ENCODE assay signal across 8 cellular contexts in the genomic region with DNA sequence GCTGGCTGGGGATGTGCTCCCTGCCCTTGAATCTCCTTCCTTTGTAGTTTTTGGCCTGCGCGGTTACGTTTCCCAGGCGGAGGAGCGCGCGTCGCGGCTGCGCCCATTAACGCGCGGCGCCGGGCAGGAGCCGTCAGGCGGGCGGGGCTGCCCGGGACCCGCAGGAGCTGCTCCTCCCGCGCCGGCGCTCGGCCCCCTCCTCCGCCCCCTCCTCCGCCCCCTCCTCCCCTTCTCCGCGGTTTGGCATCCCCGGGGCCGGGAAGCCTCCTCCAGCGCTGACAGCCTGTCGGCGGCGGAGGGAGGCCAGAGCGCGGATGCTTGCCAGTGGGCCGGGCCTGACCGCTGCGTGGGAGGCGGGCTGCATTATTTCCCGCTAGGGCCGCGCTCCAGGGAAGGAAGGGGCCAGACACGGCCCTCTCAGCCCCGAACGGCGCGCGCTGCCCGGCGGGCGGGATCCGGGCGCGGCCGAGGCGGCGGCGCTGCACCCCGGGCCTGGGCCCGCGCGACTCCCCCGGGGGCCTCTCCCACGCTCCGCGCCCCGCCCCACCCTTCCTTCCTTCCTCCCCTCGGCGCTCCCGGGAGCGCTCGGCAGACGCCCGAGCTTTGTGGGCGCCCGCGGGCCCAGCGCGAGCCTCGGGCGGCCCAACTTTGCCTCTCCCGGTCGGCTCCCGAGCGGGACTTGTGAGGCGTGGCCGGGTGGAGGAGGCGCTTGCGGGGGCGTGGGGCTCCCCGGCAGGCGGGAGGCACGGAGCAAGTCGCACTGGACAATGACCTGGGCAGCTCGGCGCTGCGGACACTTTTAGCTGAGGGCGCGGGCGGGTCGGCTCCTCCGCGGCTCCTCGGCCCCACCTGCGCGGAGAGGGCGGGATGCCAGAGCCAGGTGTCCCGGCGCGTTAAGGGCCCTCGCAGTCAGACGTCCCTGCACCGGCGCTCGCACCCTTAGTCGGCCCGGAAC. TPM values are rescaled to one million over a fixed set of nuclear protein-coding genes. Genes with fewer than 3 reads are reported as not detected.
DNase-seq lines count a peak whose midpoint lies in the region; ATAC-seq and TF ChIP-seq lines count a peak whose summit lies in the region.

Gene DCLK2 (plus strand): TSS at position 405 of the 955 bp plus-strand sequence. CDS start 583 bp downstream, outside the sequence.

- H3K79me2 ChIP-seq in GM23248 (ENCODE audit: insufficient read depth) = peaks cover 34% of the 10 kb centered on the region

- WGBS in GM23248 (ENCODE audit: low coverage in 1 of 2, low lambda C conversion rate in 2 of 2, missing lambda C conversion rate in 2 of 2), 2 experiments = 0 to 1% methylated on average over 54 to 64 of the region's 119 CpGs

- H4K20me1 ChIP-seq in GM23248 (ENCODE audit: insufficient read depth) = no peaks in the 10 kb centered on the region

- peaks cover 3 to 9% (median 6%) of the 10 kb centered on the region in 3 donors for H3K4me1 Mint-ChIP-seq in CD8-positive, alpha-beta memory T cell
- H3K4me1 Mint-ChIP-seq in activated T-helper 1 cell treated with anti-CD3 and anti-CD28 coated beads, Interleukin-12 subunit alpha, Interleukin-12 subunit beta, Interleukin-2, Interleukin-4 antibody, amounts not matched to agents 30 ng/mL and 10 ng/mL and 1 ng/mL, durations not matched to agents 14 hours and 24 hours and 36 hours (ENCODE audit: low read depth) = no peaks in the 10 kb centered on the region
- peaks cover 14 to 19% (median 14%) of the 10 kb centered on the region in 3 donors for H3K4me1 Mint-ChIP-seq in naive B cell
- no peaks in the 10 kb centered on the region for H3K4me1 Mint-ChIP-seq in CD4-positive, alpha-beta T cell (ENCODE audit: low read depth)

- H3K27ac ChIP-seq in CD8-positive, alpha-beta memory T cell (ENCODE audit: low read depth, low read length) = no peak within 1 kb of the TSS
- H3K27ac ChIP-seq in GM23248 = peak within 1 kb of the TSS; percentile 26
- H3K27ac ChIP-seq in vagina = peak within 1 kb of the TSS; percentile 57
- H3K27ac ChIP-seq in CD4-positive, alpha-beta T cell (ENCODE audit: low read depth, low read length) = no peak within 1 kb of the TSS

- H3K4me2 ChIP-seq in GM23248 (ENCODE audit: unreplicated experiment) = peak within 1 kb of the TSS; percentile 81

- intact Hi-C loops in activated T-helper 1 cell treated with anti-CD3 and anti-CD28 coated beads, Interleukin-12 subunit alpha, Interleukin-12 subunit beta, Interleukin-2, Interleukin-4 antibody, amounts not matched to agents 30 ng/mL and 10 ng/mL and 1 ng/mL, durations not matched to agents 14 hours and 24 hours and 36 hours (cut with micrococcal nuclease) = no loop called here
- intact Hi-C loops in vagina (cut with DNase I) = no loop called here
- intact Hi-C loops in CD4-positive, alpha-beta T cell (cut with DNase I, micrococcal nuclease) = no loop called here

- H3K4me3 Mint-ChIP-seq in CD8-positive, alpha-beta memory T cell = peak within 1 kb of the TSS in 5 of 7 donors; percentile 63 to 83 (median 70)
- H3K4me3 Mint-ChIP-seq in activated T-helper 1 cell treated with anti-CD3 and anti-CD28 coated beads, Interleukin-12 subunit alpha, Interleukin-12 subunit beta, Interleukin-2, Interleukin-4 antibody, amounts not matched to agents 30 ng/mL and 10 ng/mL and 1 ng/mL, durations not matched to agents 14 hours and 24 hours and 36 hours = peak within 1 kb of the TSS; percentile 54
- peak within 1 kb of the TSS; percentile 86 to 99 (median 92) for H3K4me3 Mint-ChIP-seq in naive B cell
- no peak within 1 kb of the TSS for H3K4me3 Mint-ChIP-seq in CD4-positive, alpha-beta T cell

- H3K9ac ChIP-seq in GM23248 = peak within 1 kb of the TSS; percentile 77

- no peak for TF ChIP-seq POLR2A in vagina (IDR thresholded peaks at IDR 0.05)

- peaks cover 27 to 57% of the 10 kb centered on the region in 2 donors for H3K27me3 Mint-ChIP-seq in CD8-positive, alpha-beta memory T cell
- peaks cover 54% of the 10 kb centered on the region for H3K27me3 Mint-ChIP-seq in activated T-helper 1 cell treated with anti-CD3 and anti-CD28 coated beads, Interleukin-12 subunit alpha, Interleukin-12 subunit beta, Interleukin-2, Interleukin-4 antibody, amounts not matched to agents 30 ng/mL and 10 ng/mL and 1 ng/mL, durations not matched to agents 14 hours and 24 hours and 36 hours (ENCODE audit: insufficient read depth)
- H3K27me3 Mint-ChIP-seq in naive B cell = peaks cover 13 to 31% (median 15%) of the 10 kb centered on the region in 3 donors
- peaks cover 63% of the 10 kb centered on the region for H3K27me3 Mint-ChIP-seq in CD4-positive, alpha-beta T cell

- no peaks in the 10 kb centered on the region for H3K4me1 ChIP-seq in CD8-positive, alpha-beta memory T cell (ENCODE audit: insufficient read depth, low read length)
- H3K4me1 ChIP-seq in GM23248 (ENCODE audit: insufficient read depth) (peaks cover 6% of the 10 kb centered on the region), vagina (peaks cover 22% of the 10 kb centered on the region)

- CTCF ChIA-PET in CD8-positive, alpha-beta memory T cell (lab: Charles Lee) = no interaction called here
- CTCF ChIA-PET in CD4-positive, alpha-beta T cell (lab: Charles Lee) = no interaction called here

- in situ Hi-C loops in GM23248 (cut with MboI) = no loop called here

- peaks cover 15% of the 10 kb centered on the region for H3K27me3 ChIP-seq in CD8-positive, alpha-beta memory T cell (ENCODE audit: insufficient read depth, low read length, poor library complexity, severe bottlenecking)
- H3K27me3 ChIP-seq in GM23248 (replicated peaks; ENCODE audit: insufficient read depth) = no peaks in the 10 kb centered on the region
- no peaks in the 10 kb centered on the region for H3K27me3 ChIP-seq in vagina
- H3K27me3 ChIP-seq in CD4-positive, alpha-beta T cell (ENCODE audit: control insufficient read depth, insufficient read depth, low read length) = peaks cover 40% of the 10 kb centered on the region

- no peak for DNase-seq in CD8-positive, alpha-beta memory T cell
- peak; percentile 90 for DNase-seq in GM23248
- peak; percentile 15 for DNase-seq in NCI-H2107 (lab: John Stamatoyannopoulos, UW)
- DNase-seq in activated T-helper 1 cell treated with anti-CD3 and anti-CD28 coated beads, Interleukin-12 subunit alpha, Interleukin-12 subunit beta, Interleukin-2, Interleukin-4 antibody, amounts not matched to agents 30 ng/mL and 10 ng/mL and 1 ng/mL, durations not matched to agents 14 hours and 24 hours and 36 hours (ENCODE audit: low spot score) = no peak
- peak; percentile 79 to 90 for DNase-seq in foreskin fibroblast
- peak; percentile 21 for DNase-seq in naive B cell
- DNase-seq in vagina (ENCODE audit: extremely low spot score in 2 of 2) = no peak
- DNase-seq in CD4-positive, alpha-beta T cell = no peak

- H3K9me2 ChIP-seq in GM23248 (ENCODE audit: insufficient read depth) = no peaks in the 10 kb centered on the region

- H3K36me3 Mint-ChIP-seq in CD8-positive, alpha-beta memory T cell = no peaks in the 10 kb centered on the region
- H3K36me3 Mint-ChIP-seq in activated T-helper 1 cell treated with anti-CD3 and anti-CD28 coated beads, Interleukin-12 subunit alpha, Interleukin-12 subunit beta, Interleukin-2, Interleukin-4 antibody, amounts not matched to agents 30 ng/mL and 10 ng/mL and 1 ng/mL, durations not matched to agents 14 hours and 24 hours and 36 hours (ENCODE audit: low read depth) = no peaks in the 10 kb centered on the region
- H3K36me3 Mint-ChIP-seq in naive B cell = no peaks in the 10 kb centered on the region
- no peaks in the 10 kb centered on the region for H3K36me3 Mint-ChIP-seq in CD4-positive, alpha-beta T cell (ENCODE audit: low read depth)

- no peak within 1 kb of the TSS for H3K4me3 ChIP-seq in CD8-positive, alpha-beta memory T cell (ENCODE audit: low read length)
- H3K4me3 ChIP-seq in GM23248 = peak within 1 kb of the TSS; percentile 84
- H3K4me3 ChIP-seq in foreskin fibroblast (ENCODE audit: low read depth in 1 of 2, low read length in 2 of 2) = peak within 1 kb of the TSS; percentile 81 to 85
- peak within 1 kb of the TSS; percentile 52 to 53 for H3K4me3 ChIP-seq in vagina

- peak; percentile 40 to 47 for ATAC-seq in naive B cell (ENCODE audit: low read depth in 2 of 2)
- no peak for ATAC-seq in CD4-positive, alpha-beta T cell (ENCODE audit: poor library complexity)

- peaks cover 11% of the 10 kb centered on the region for H3F3A ChIP-seq in GM23248 (ENCODE audit: insufficient read depth)

- H3K9me3 ChIP-seq in CD8-positive, alpha-beta memory T cell (ENCODE audit: low read length) = no peaks in the 10 kb centered on the region
- no peaks in the 10 kb centered on the region for H3K9me3 ChIP-seq in GM23248 (ENCODE audit: low read depth)
- no peaks in the 10 kb centered on the region for H3K9me3 ChIP-seq in vagina
- H3K9me3 ChIP-seq in CD4-positive, alpha-beta T cell (ENCODE audit: control insufficient read depth, low read length) = no peaks in the 10 kb centered on the region

- peak within 1 kb of the TSS; percentile 89 for H2AFZ ChIP-seq in GM23248

- no peaks in the 10 kb centered on the region for H3K36me3 ChIP-seq in CD8-positive, alpha-beta memory T cell (ENCODE audit: insufficient read depth, low read length)
- H3K36me3 ChIP-seq in GM23248 (ENCODE audit: low read depth) (no peaks in the 10 kb centered on the region), vagina (no peaks in the 10 kb centered on the region)

- TF ChIP-seq CTCF in foreskin fibroblast (IDR thresholded peaks at IDR 0.05; ENCODE audit: low read depth, low read length) (no peak), vagina (IDR thresholded peaks at IDR 0.05) (no peak)
- no peak for TF ChIP-seq CTCF in CD4-positive, alpha-beta T cell (IDR thresholded peaks at IDR 0.05)

- no peak within 1 kb of the TSS for H3K27ac Mint-ChIP-seq in CD8-positive, alpha-beta memory T cell
- no peak within 1 kb of the TSS for H3K27ac Mint-ChIP-seq in activated T-helper 1 cell treated with anti-CD3 and anti-CD28 coated beads, Interleukin-12 subunit alpha, Interleukin-12 subunit beta, Interleukin-2, Interleukin-4 antibody, amounts not matched to agents 30 ng/mL and 10 ng/mL and 1 ng/mL, durations not matched to agents 14 hours and 24 hours and 36 hours
- peak within 1 kb of the TSS; percentile 29 to 94 (median 76) for H3K27ac Mint-ChIP-seq in naive B cell
- no peak within 1 kb of the TSS for H3K27ac Mint-ChIP-seq in CD4-positive, alpha-beta T cell

- POLR2A ChIA-PET in CD8-positive, alpha-beta memory T cell (lab: Charles Lee) = no interaction called here
- POLR2A ChIA-PET in CD4-positive, alpha-beta T cell (lab: Charles Lee) = no interaction called here

- H3K9me3 Mint-ChIP-seq in CD8-positive, alpha-beta memory T cell = peaks cover 0 to 12% (median 2%) of the 10 kb centered on the region in 5 donors
- no peaks in the 10 kb centered on the region for H3K9me3 Mint-ChIP-seq in activated T-helper 1 cell treated with anti-CD3 and anti-CD28 coated beads, Interleukin-12 subunit alpha, Interleukin-12 subunit beta, Interleukin-2, Interleukin-4 antibody, amounts not matched to agents 30 ng/mL and 10 ng/mL and 1 ng/mL, durations not matched to agents 14 hours and 24 hours and 36 hours
- no peaks in the 10 kb centered on the region for H3K9me3 Mint-ChIP-seq in naive B cell
- no peaks in the 10 kb centered on the region for H3K9me3 Mint-ChIP-seq in CD4-positive, alpha-beta T cell

RNA-seq across cellular contexts. Expression of gene DCLK2, which starts in this region (rescaled TPM):
- total RNA-seq in CD8-positive, alpha-beta memory T cell = not detected
- polyA plus RNA-seq in CD8-positive, alpha-beta memory T cell = not detected
- total RNA-seq in GM23248 (2014; rRNA removed; shearing (Covaris generic)) = 1.9 and 2.9 TPM in 2 replicates
- polyA plus RNA-seq in GM23248 (2016; fragmentation: Nextera tagmentation; extraction: Ambion mirVana) (0.74 and 1.3 TPM in 2 replicates), naive B cell (ENCODE audit: low read depth in 6 of 6) (1 to 10 TPM in 3 of 6 donors, under 1 TPM in 3; 0.34 to 9.1 (median 2.0) TPM)
- 0.08 TPM in 1 of 2 replicates, not detected in the other for total RNA-seq in activated T-helper 1 cell treated with anti-CD3 and anti-CD28 coated beads, Interleukin-12 subunit alpha, Interleukin-12 subunit beta, Interleukin-2, Interleukin-4 antibody, amounts not matched to agents 30 ng/mL and 10 ng/mL and 1 ng/mL, durations not matched to agents 14 hours and 24 hours and 36 hours
- total RNA-seq in vagina = 5.9 TPM
- not detected for total RNA-seq in CD4-positive, alpha-beta T cell

Comparison
In these comparisons a context has a peak if more than half of its experiments do, and no peak if none do; other contexts are left out.
1. DNase-seq: peak in GM23248 (single experiment), NCI-H2107 (single experiment), foreskin fibroblast (2 of 2) and naive B cell (single experiment); none in CD8-positive, alpha-beta memory T cell (0 of 5), activated T-helper 1 cell treated with anti-CD3 and anti-CD28 coated beads, Interleukin-12 subunit alpha, Interleukin-12 subunit beta, Interleukin-2, Interleukin-4 antibody, amounts not matched to agents 30 ng/mL and 10 ng/mL and 1 ng/mL, durations not matched to agents 14 hours and 24 hours and 36 hours (single experiment), vagina (0 of 2) and CD4-positive, alpha-beta T cell (0 of 10).
2. H3K27ac ChIP-seq: peak in GM23248 (single experiment) and vagina (single experiment); none in CD8-positive, alpha-beta memory T cell (single experiment) and CD4-positive, alpha-beta T cell (single experiment).
3. H3K27ac Mint-ChIP-seq: peak in naive B cell (6 of 6); none in CD8-positive, alpha-beta memory T cell (0 of 8), activated T-helper 1 cell treated with anti-CD3 and anti-CD28 coated beads, Interleukin-12 subunit alpha, Interleukin-12 subunit beta, Interleukin-2, Interleukin-4 antibody, amounts not matched to agents 30 ng/mL and 10 ng/mL and 1 ng/mL, durations not matched to agents 14 hours and 24 hours and 36 hours (single experiment) and CD4-positive, alpha-beta T cell (single experiment).